ENCODE assay signal across 19 cellular contexts in genomic region chr13:108083056-108083455, GRCh38.
DNase-seq lines count a peak whose midpoint lies in the region; ATAC-seq, FAIRE-seq and TF ChIP-seq lines count a peak whose summit lies in the region.
"Had no signal": no experiment of that assay in that cellular context is flagged by ENCODE, and none has a peak within 500 bp of the region (broad histone marks: within the 10 kb centered on the region; RNA-seq: fewer than 3 reads in every experiment).

No MANE protein-coding gene starts in this region.

- no peak overlapping the region for H3K23ac ChIP-seq in mesendoderm (ENCODE audit: low read length)

- no peak overlapping the region for H2BK120ac ChIP-seq in mesendoderm (ENCODE audit: low read depth, low read length)

- H2BK15ac ChIP-seq in mesendoderm (replicated peaks; ENCODE audit: low read depth): no peak overlapping the region

- no peak overlapping the region for H2BK5ac ChIP-seq in mesendoderm (ENCODE audit: low read length)

- no peak overlapping the region for H3K9ac ChIP-seq in PC-3 (ENCODE audit: low read length)
- no peak overlapping the region for H3K9ac ChIP-seq in endothelial cell of umbilical vein (replicated peaks; ENCODE audit: extremely low read depth, insufficient read depth, low read length)
- no peak overlapping the region for H3K9ac ChIP-seq in mesendoderm (ENCODE audit: low read length)

- DNase-seq in GM23338 (ENCODE audit: low spot score): peak; percentile 7
- peak; percentile 59 for DNase-seq in PC-3
- DNase-seq in endothelial cell of umbilical vein (ENCODE audit: low read depth, low spot score): peak; percentile 1
- peak; percentile 18 for DNase-seq in mesendoderm
- no peak for DNase-seq in osteocyte (ENCODE audit: extremely low spot score, unreplicated experiment)
- DNase-seq in amniotic stem cell (lab: John Stamatoyannopoulos, UW): no peak
- DNase-seq in activated CD4-positive, alpha-beta T cell treated with anti-CD3 and anti-CD28 coated beads, Interleukin-2, amount 50 U/mL, for 4 hours: no peak
- DNase-seq: COR-L47, DMS153, EL, KG1, NCI-H1930, NCI-H2171, NCI-H446 treated with DMSO at 0.1 percent for 48 hours, NCI-H82 had no signal

- H3K27me3 ChIP-seq in GM23338 (ENCODE audit: insufficient read depth) (no peaks in the 10 kb centered on the region), PC-3 (ENCODE audit: low read length) (no peaks in the 10 kb centered on the region), endothelial cell of umbilical vein (ENCODE audit: control insufficient read depth in 2 of 2, insufficient read depth in 2 of 2, low read length in 2 of 2) (no peaks in the 10 kb centered on the region), mesendoderm (ENCODE audit: insufficient read depth, low read length, poor library complexity) (no peaks in the 10 kb centered on the region)

- peaks cover 13% of the 10 kb centered on the region; the same call in 2 of the 3 replicates for H3K4me1 Mint-ChIP-seq in GM23338
- H3K4me1 Mint-ChIP-seq in osteocyte (ENCODE audit: unreplicated experiment): no peaks in the 10 kb centered on the region
- H3K4me1 Mint-ChIP-seq: CD14-positive monocyte had no signal

- H3K4me2 ChIP-seq in GM23338 (peak overlapping the region; percentile 10; the same call in 1 of the 2 replicates), PC-3 (ENCODE audit: low read length) (no peak overlapping the region), endothelial cell of umbilical vein (ENCODE audit: insufficient read depth, low read length) (no peak overlapping the region), mesendoderm (ENCODE audit: low read length) (no peak overlapping the region)

- H3K9me3 Mint-ChIP-seq in GM23338 (peaks cover 4% of the 10 kb centered on the region; the same call in 1 of the 3 replicates), osteocyte (ENCODE audit: unreplicated experiment) (no peaks in the 10 kb centered on the region)

- H3K4me3 ChIP-seq in GM23338 (no peak overlapping the region), PC-3 (ENCODE audit: low read length) (no peak overlapping the region), endothelial cell of umbilical vein (replicated peaks in 1 of 3; ENCODE audit: insufficient read depth in 1 of 3, low read depth in 1 of 3, low read length in 3 of 3) (no peak overlapping the region), mesendoderm (ENCODE audit: low read length) (no peak overlapping the region)

- BruUV-seq in PC-3 (replicated peaks; lab: Mats Ljungman, UMichigan) (no TSS peak), endothelial cell of umbilical vein (replicated peaks; lab: Mats Ljungman, UMichigan) (no TSS peak)

- POLR2A ChIA-PET in PC-3 (lab: Charles Lee; ENCODE audit: unreplicated experiment) (no interaction called here), endothelial cell of umbilical vein (lab: Charles Lee) (no interaction called here)

- no peak overlapping the region for H3K56ac ChIP-seq in mesendoderm (ENCODE audit: low read length)

- H3K4me3 Mint-ChIP-seq in GM23338 (no peak overlapping the region), osteocyte (ENCODE audit: unreplicated experiment) (no peak overlapping the region)
- H3K4me3 Mint-ChIP-seq: CD14-positive monocyte had no signal

- CTCF ChIA-PET in PC-3 (lab: Charles Lee): no interaction called here
- CTCF ChIA-PET in endothelial cell of umbilical vein (lab: Charles Lee): interaction anchor here (0.7 kb wide), 1 partner anchor 73 kb away, joined by 3 read pairs; no protein-coding TSS in a partner anchor

- no peak for TF ChIP-seq POLR2A in endothelial cell of umbilical vein (IDR thresholded peaks at IDR 0.05; ENCODE audit: low read depth, low read length)

- no peak overlapping the region for H3K18ac ChIP-seq in mesendoderm (ENCODE audit: low read length)

- H3K36me3 Mint-ChIP-seq in GM23338 (ENCODE audit: low read depth): no peaks in the 10 kb centered on the region
- H3K36me3 Mint-ChIP-seq in osteocyte (ENCODE audit: unreplicated experiment): no peaks in the 10 kb centered on the region
- H3K36me3 Mint-ChIP-seq: CD14-positive monocyte had no signal

- H4K5ac ChIP-seq in mesendoderm (ENCODE audit: low read length): no peak overlapping the region

- WGBS in mesendoderm (ENCODE audit: extremely low coverage, insufficient coverage, low lambda C conversion rate): no CpG with 5 or more reads among the region's 2 CpGs

- ATAC-seq in GM23338 (no peak), PC-3 (peak; percentile 70), GM18867 (IDR thresholded peaks at IDR 0.05; ENCODE audit: unreplicated experiment) (no peak)
- ATAC-seq: Panc1, Right ventricle myocardium inferior had no signal

- H3K4ac ChIP-seq in mesendoderm (ENCODE audit: low read depth, low read length): no peak overlapping the region

- intact Hi-C loops in PC-3 (cut with micrococcal nuclease): loop anchor here (5.0 kb wide), 1 partner anchor 201 kb away; no protein-coding TSS in a partner anchor
- intact Hi-C loops in endothelial cell of umbilical vein (cut with micrococcal nuclease): no loop called here

- H2AFZ ChIP-seq in GM23338 (no peak overlapping the region), PC-3 (ENCODE audit: low read length) (no peak overlapping the region), endothelial cell of umbilical vein (ENCODE audit: low read depth, low read length) (no peak overlapping the region)

- no peaks in the 10 kb centered on the region for H3K79me1 ChIP-seq in mesendoderm (ENCODE audit: low read length)

- no peak overlapping the region for H2AK5ac ChIP-seq in mesendoderm (ENCODE audit: low read length)

- no peak overlapping the region for H3K27ac ChIP-seq in GM23338 (ENCODE audit: low read depth)
- no peak overlapping the region for H3K27ac ChIP-seq in PC-3 (ENCODE audit: low read length)
- H3K27ac ChIP-seq in endothelial cell of umbilical vein (ENCODE audit: insufficient read depth, low read depth, low read length): no peak overlapping the region
- H3K27ac ChIP-seq in mesendoderm (ENCODE audit: low read depth, low read length): no peak overlapping the region

- H3K9me2 ChIP-seq in GM23338 (ENCODE audit: insufficient read depth) (no peaks in the 10 kb centered on the region; the same call in 1 of the 2 replicates), PC-3 (replicated peaks; ENCODE audit: low read length) (no peaks in the 10 kb centered on the region)

- H3K4me1 ChIP-seq in GM23338 (ENCODE audit: insufficient read depth) (peaks cover 12% of the 10 kb centered on the region; the same call in 1 of the 2 replicates), PC-3 (ENCODE audit: insufficient read depth, low read length) (0 out of 2 replicates have a peak, but pooled peaks cover 9% of the 10 kb centered on the region), endothelial cell of umbilical vein (ENCODE audit: control insufficient read depth, extremely low read depth, insufficient read depth, low read length) (no peaks in the 10 kb centered on the region), mesendoderm (ENCODE audit: control insufficient read depth, low read depth, low read length) (no peaks in the 10 kb centered on the region)

- no peaks in the 10 kb centered on the region for H3K9me1 ChIP-seq in endothelial cell of umbilical vein (replicated peaks; ENCODE audit: control insufficient read depth, extremely low read depth, insufficient read depth, low read length)

- H4K8ac ChIP-seq in mesendoderm (ENCODE audit: low read depth, low read length): no peak overlapping the region

- H3K36me3 ChIP-seq in GM23338 (ENCODE audit: insufficient read depth): no peaks in the 10 kb centered on the region
- H3K36me3 ChIP-seq in PC-3 (ENCODE audit: low read depth, low read length): no peaks in the 10 kb centered on the region
- H3K36me3 ChIP-seq in endothelial cell of umbilical vein (ENCODE audit: control insufficient read depth in 2 of 2, extremely low read depth in 1 of 2, insufficient read depth in 2 of 2, low read length in 2 of 2): no peaks in the 10 kb centered on the region
- no peaks in the 10 kb centered on the region for H3K36me3 ChIP-seq in mesendoderm (ENCODE audit: control insufficient read depth, insufficient read depth, low read length)

- no peaks in the 10 kb centered on the region for H3K9me3 ChIP-seq in PC-3 (ENCODE audit: low read length)
- H3K9me3 ChIP-seq in endothelial cell of umbilical vein (replicated peaks; ENCODE audit: control insufficient read depth, insufficient read depth, low read length): no peaks in the 10 kb centered on the region

- H3F3A ChIP-seq in GM23338 (replicated peaks; ENCODE audit: low read depth) (no peaks in the 10 kb centered on the region), PC-3 (ENCODE audit: low read length, unreplicated experiment) (no peaks in the 10 kb centered on the region)

- dilution Hi-C loops in endothelial cell of umbilical vein (cut with MboI; ENCODE audit: extremely low pct_ligation_motif_present, low sequenced_read_pairs): no loop called here

- H3K27me3 Mint-ChIP-seq in GM23338 (ENCODE audit: insufficient read depth, low read depth, poor library complexity) (no peaks in the 10 kb centered on the region), osteocyte (ENCODE audit: unreplicated experiment) (peaks cover 3% of the 10 kb centered on the region)

- TF ChIP-seq CTCF in GM23338 (conservative IDR thresholded peaks at IDR 0.05; ENCODE audit: low read depth in 2 of 2) (no peak), PC-3 (conservative IDR thresholded peaks at IDR 0.05; ENCODE audit: low read depth, low read length) (no peak), endothelial cell of umbilical vein (IDR thresholded peaks at IDR 0.05; ENCODE audit: extremely low read depth in 1 of 2, insufficient read depth in 1 of 2, low read depth in 1 of 2, low read length in 2 of 2) (no peak), osteocyte (IDR thresholded peaks at IDR 0.05) (no peak)

- H3K27ac Mint-ChIP-seq in GM23338 (no peak overlapping the region), osteocyte (ENCODE audit: unreplicated experiment) (no peak overlapping the region)
- H3K27ac Mint-ChIP-seq: CD14-positive monocyte had no signal

- no peak for FAIRE-seq in endothelial cell of umbilical vein (lab: Jason Lieb, UNC)

- no peaks in the 10 kb centered on the region for H3K79me2 ChIP-seq in GM23338 (replicated peaks; ENCODE audit: insufficient read depth)
- H3K79me2 ChIP-seq in PC-3 (ENCODE audit: low read length): no peaks in the 10 kb centered on the region
- H3K79me2 ChIP-seq in endothelial cell of umbilical vein (ENCODE audit: control insufficient read depth, insufficient read depth, low read length): no peaks in the 10 kb centered on the region
- H3K79me2 ChIP-seq in mesendoderm (ENCODE audit: control insufficient read depth, insufficient read depth, low read length): no peaks in the 10 kb centered on the region

- H4K20me1 ChIP-seq in GM23338 (replicated peaks; ENCODE audit: insufficient read depth) (no peaks in the 10 kb centered on the region), PC-3 (ENCODE audit: low read length) (no peaks in the 10 kb centered on the region), endothelial cell of umbilical vein (replicated peaks; ENCODE audit: control insufficient read depth, extremely low read depth, insufficient read depth, low read length) (no peaks in the 10 kb centered on the region)

TF ChIP-seq in GM23338, 12 proteins besides CTCF, POLR2A, EP300 and RAD21 (continues in another document):
- no peak for TF ChIP-seq JUNB (IDR thresholded peaks at IDR 0.05; ENCODE audit: unreplicated experiment)
- TF ChIP-seq ZNF331 (CRISPR knock-in tag; IDR thresholded peaks at IDR 0.05; ENCODE audit: low read depth): no peak

TF ChIP-seq in endothelial cell of umbilical vein, 7 proteins besides CTCF, POLR2A, EP300 and RAD21 (continues in another document):
- no peak for TF ChIP-seq MYC (IDR thresholded peaks at IDR 0.05; ENCODE audit: low read depth, low read length)
- TF ChIP-seq POLR2AphosphoS5 (IDR thresholded peaks at IDR 0.05; ENCODE audit: insufficient read depth, low read depth, low read length): no peak

Comparison
In these comparisons a context has a peak if more than half of its experiments do, and no peak if none do; other contexts are left out.
1. DNase-seq: peak in GM23338 (single experiment), PC-3 (single experiment), endothelial cell of umbilical vein (single experiment) and mesendoderm (single experiment); none in osteocyte (single experiment), amniotic stem cell (single experiment) and activated CD4-positive, alpha-beta T cell treated with anti-CD3 and anti-CD28 coated beads, Interleukin-2, amount 50 U/mL, for 4 hours (0 of 2).